9 cellular contexts compared by ENCODE assay signal in the genomic region with DNA sequence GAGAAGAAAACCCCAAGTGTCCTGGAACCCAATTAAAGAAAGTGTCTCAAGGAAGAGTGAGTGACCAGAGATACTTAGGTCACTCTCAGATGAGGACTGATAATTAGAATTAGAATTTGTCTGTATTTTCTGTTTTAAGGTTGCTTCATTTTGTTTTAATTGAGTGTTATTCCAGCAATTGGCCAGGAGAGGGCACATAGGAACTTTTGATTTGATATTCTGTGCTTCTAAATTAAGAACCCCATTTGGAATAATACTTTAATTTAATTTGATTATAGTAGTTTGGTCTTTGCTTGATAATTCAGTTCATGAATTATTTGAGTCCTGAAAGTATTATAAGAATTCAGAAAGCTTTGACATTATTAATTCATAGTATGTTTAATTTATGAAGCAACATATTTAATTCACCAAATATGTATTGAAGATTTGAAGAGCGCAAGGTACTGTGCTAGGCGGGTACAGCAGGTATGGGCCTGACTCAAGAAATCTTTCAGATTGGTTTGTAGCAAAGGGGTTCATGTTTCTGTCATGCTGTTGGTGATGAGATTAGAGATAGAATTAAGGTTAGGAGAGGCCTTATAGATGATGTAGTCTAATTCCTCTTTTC. TPM values are rescaled to one million over a fixed set of nuclear protein-coding genes. Genes with fewer than 3 reads are reported as not detected.
A peak's percentile ranks its signal among the peaks of the same experiment; 100 is the strongest.
DNase-seq lines count a peak whose midpoint lies in the region; ATAC-seq, FAIRE-seq and TF ChIP-seq lines count a peak whose summit lies in the region.
"Had no signal": no experiment of that assay in that cellular context is flagged by ENCODE, and none has a peak within 500 bp of the region (broad histone marks: within the 10 kb centered on the region; RNA-seq: fewer than 3 reads in every experiment).

No MANE protein-coding gene starts in this region.

- WGBS in pancreas, 2 donors = 76 to 83% methylated on average over 2 of the region's 2 CpGs

- peaks cover 8% of the 10 kb centered on the region for H3K36me3 Mint-ChIP-seq in activated naive CD4-positive, alpha-beta T cell treated with anti-CD3 and anti-CD28 coated beads, Interleukin-2, amount 10 ng/mL, durations not matched to agents 7 days and 5 days
- peaks cover 1% of the 10 kb centered on the region for H3K36me3 Mint-ChIP-seq in activated T-cell treated with anti-CD3 and anti-CD28 coated beads, Interleukin-2, amount 50 U/mL, for 4 hours (ENCODE audit: insufficient read depth)

- intact Hi-C loops in dorsolateral prefrontal cortex (cut with DNase I) = loop anchor here (2.0 to 10.0 kb wide), 4 partner anchors 59 to 199 kb away; partner anchors contain the start of gene LARP1 (in 1 of the 2)
- intact Hi-C loops in pancreas (cut with DNase I) = no loop called here

- no peaks in the 10 kb centered on the region for H3K9me2 ChIP-seq in Loucy (replicated peaks; ENCODE audit: low read depth, low read length)

- no peak for ATAC-seq in DND-41 (ENCODE audit: insufficient read depth, low read depth)
- ATAC-seq in pancreas = no peak
- ATAC-seq in activated T-cell treated with anti-CD3 and anti-CD28 coated beads, Interleukin-2, amount 50 U/mL, for 4 hours = no peak

- TF ChIP-seq CTCF in DND-41 (IDR thresholded peaks at IDR 0.05; ENCODE audit: borderline replicate concordance, extremely low read depth, low read length, poor library complexity, severe bottlenecking) (peak; percentile 69), Loucy (conservative IDR thresholded peaks at IDR 0.05; ENCODE audit: low read length) (peak; percentile 54), dorsolateral prefrontal cortex (IDR thresholded peaks at IDR 0.05 in 54 of 56, conservative IDR thresholded peaks at IDR 0.05 in 2 of 56; ENCODE audit: low read depth in 1 of 56, partially characterized antibody in 56 of 56) (peak; percentile 54 to 92 (median 76)), pancreas (IDR thresholded peaks at IDR 0.05) (peak; percentile 22 to 49 (median 32))

- H3K4me3 ChIP-seq in DND-41 (ENCODE audit: low read depth in 1 of 2, low read length in 2 of 2) (no peak overlapping the region), Loucy (ENCODE audit: low read length, poor library complexity, severe bottlenecking) (no peak overlapping the region), dorsolateral prefrontal cortex (no peak overlapping the region), pancreas (no peak overlapping the region)

- no peak overlapping the region for H2AFZ ChIP-seq in DND-41 (ENCODE audit: low read depth, low read length)
- H2AFZ ChIP-seq in Loucy (ENCODE audit: low read length) = no peak overlapping the region

- no peak for DNase-seq in DND-41
- DNase-seq in dorsolateral prefrontal cortex = no peak
- no peak for DNase-seq in pancreas
- no peak for DNase-seq in activated naive CD4-positive, alpha-beta T cell treated with anti-CD3 and anti-CD28 coated beads, Interleukin-2, amount 10 ng/mL, durations not matched to agents 7 days and 5 days
- DNase-seq in cerebellar nuclear complex (lab: John Stamatoyannopoulos, UW) = no peak
- DNase-seq in H4 (ENCODE audit: low spot score) = no peak
- no peak for DNase-seq in activated T-cell treated with anti-CD3 and anti-CD28 coated beads, Interleukin-2, amount 50 U/mL, for 4 hours

- CTCF ChIA-PET in activated naive CD4-positive, alpha-beta T cell treated with anti-CD3 and anti-CD28 coated beads, Interleukin-2, amount 10 ng/mL, durations not matched to agents 7 days and 5 days (lab: Charles Lee) = interaction anchor here (0.9 to 1.6 kb wide), 6 partner anchors 10 to 295 kb away, joined by 3 to 4 read pairs (median 4); no protein-coding TSS in a partner anchor

- H3K27me3 Mint-ChIP-seq in activated naive CD4-positive, alpha-beta T cell treated with anti-CD3 and anti-CD28 coated beads, Interleukin-2, amount 10 ng/mL, durations not matched to agents 7 days and 5 days = no peaks in the 10 kb centered on the region
- no peaks in the 10 kb centered on the region for H3K27me3 Mint-ChIP-seq in activated T-cell treated with anti-CD3 and anti-CD28 coated beads, Interleukin-2, amount 50 U/mL, for 4 hours (ENCODE audit: low read depth)
- H3K27me3 Mint-ChIP-seq: memory B cell had no signal

- H3K27ac Mint-ChIP-seq in activated naive CD4-positive, alpha-beta T cell treated with anti-CD3 and anti-CD28 coated beads, Interleukin-2, amount 10 ng/mL, durations not matched to agents 7 days and 5 days = no peak overlapping the region
- H3K27ac Mint-ChIP-seq: memory B cell had no signal

- H3K4me1 ChIP-seq in DND-41 (ENCODE audit: insufficient read depth, low read length) = peaks cover 25% of the 10 kb centered on the region
- peaks cover 6% of the 10 kb centered on the region for H3K4me1 ChIP-seq in Loucy (ENCODE audit: insufficient read depth, low read length, poor library complexity, severe bottlenecking)
- peaks cover 6 to 16% (median 14%) of the 10 kb centered on the region in 3 donors for H3K4me1 ChIP-seq in pancreas

- H3K27ac ChIP-seq in DND-41 (ENCODE audit: low read length) (no peak overlapping the region), dorsolateral prefrontal cortex (peak overlapping the region in 45 of 59 donors; percentile 0 to 97 (median 86)), pancreas (no peak overlapping the region)

- peak; percentile 69 for FAIRE-seq in pancreas (lab: Jason Lieb, UNC)

- H3K4me2 ChIP-seq in DND-41 (ENCODE audit: insufficient read depth, low read length) (no peak overlapping the region), Loucy (ENCODE audit: low read depth, low read length, poor library complexity, severe bottlenecking) (peak overlapping the region; percentile 50)

- H3K9me3 Mint-ChIP-seq in activated naive CD4-positive, alpha-beta T cell treated with anti-CD3 and anti-CD28 coated beads, Interleukin-2, amount 10 ng/mL, durations not matched to agents 7 days and 5 days = no peaks in the 10 kb centered on the region
- H3K9me3 Mint-ChIP-seq in activated T-cell treated with anti-CD3 and anti-CD28 coated beads, Interleukin-2, amount 50 U/mL, for 4 hours = no peaks in the 10 kb centered on the region
- H3K9me3 Mint-ChIP-seq: memory B cell had no signal

- H3K27me3 ChIP-seq in DND-41 (ENCODE audit: insufficient read depth, low read length, poor library complexity) (no peaks in the 10 kb centered on the region), Loucy (ENCODE audit: insufficient read depth, low read length, poor library complexity, severe bottlenecking) (no peaks in the 10 kb centered on the region), dorsolateral prefrontal cortex (no peaks in the 10 kb centered on the region), pancreas (no peaks in the 10 kb centered on the region)

- H3K79me2 ChIP-seq in DND-41 (ENCODE audit: insufficient read depth, low read length) = peaks cover 91% of the 10 kb centered on the region
- peaks cover 48% of the 10 kb centered on the region for H3K79me2 ChIP-seq in Loucy (ENCODE audit: insufficient read depth, low read length)

- H4K20me1 ChIP-seq in DND-41 (ENCODE audit: insufficient read depth, low read length) (peaks cover 11% of the 10 kb centered on the region), Loucy (ENCODE audit: insufficient read depth, low read length, poor library complexity, severe bottlenecking) (peaks cover 10% of the 10 kb centered on the region)

- H3K9ac ChIP-seq in DND-41 (ENCODE audit: low read depth, low read length) = no peak overlapping the region
- H3K9ac ChIP-seq in Loucy (ENCODE audit: low read depth, low read length, poor library complexity, severe bottlenecking) = no peak overlapping the region

- peaks cover 18% of the 10 kb centered on the region for H3K4me1 Mint-ChIP-seq in activated naive CD4-positive, alpha-beta T cell treated with anti-CD3 and anti-CD28 coated beads, Interleukin-2, amount 10 ng/mL, durations not matched to agents 7 days and 5 days
- peaks cover 44% of the 10 kb centered on the region for H3K4me1 Mint-ChIP-seq in activated T-cell treated with anti-CD3 and anti-CD28 coated beads, Interleukin-2, amount 50 U/mL, for 4 hours (ENCODE audit: low read depth)

- no peak overlapping the region for H3K4me3 Mint-ChIP-seq in activated naive CD4-positive, alpha-beta T cell treated with anti-CD3 and anti-CD28 coated beads, Interleukin-2, amount 10 ng/mL, durations not matched to agents 7 days and 5 days
- H3K4me3 Mint-ChIP-seq in activated T-cell treated with anti-CD3 and anti-CD28 coated beads, Interleukin-2, amount 50 U/mL, for 4 hours = no peak overlapping the region
- H3K4me3 Mint-ChIP-seq: memory B cell had no signal

- H3K36me3 ChIP-seq in DND-41 (ENCODE audit: insufficient read depth, low read length) = peaks cover 6% of the 10 kb centered on the region; the same call in 1 of the 2 replicates
- H3K36me3 ChIP-seq in Loucy (ENCODE audit: insufficient read depth, low read length) = no peaks in the 10 kb centered on the region
- H3K36me3 ChIP-seq in pancreas = no peaks in the 10 kb centered on the region

- H3K9me3 ChIP-seq in DND-41 (ENCODE audit: insufficient read depth, low read length, severe bottlenecking) (no peaks in the 10 kb centered on the region), Loucy (ENCODE audit: insufficient read depth, low read depth, low read length) (no peaks in the 10 kb centered on the region), pancreas (no peaks in the 10 kb centered on the region)

- H3F3A ChIP-seq in Loucy (ENCODE audit: low read depth) = no peaks in the 10 kb centered on the region

RNA-seq across cellular contexts. Expression of gene MRPL22, which starts 4.9 kb away (rescaled TPM):
- total RNA-seq in dorsolateral prefrontal cortex (10 to 100 TPM; 21.8 to 47.2 (median 35.2) TPM), pancreas (10 to 100 TPM; 11.3 to 29.0 (median 21.6) TPM)
- 10 to 100 TPM; 22.8 to 27.8 TPM for polyA plus RNA-seq in pancreas
- total RNA-seq in H4 (2014; rRNA removed; shearing (Covaris generic)) = 25.8 and 28.2 TPM in 2 replicates
- 10 to 100 TPM; 85.9 to 96.4 (median 96.0) TPM for total RNA-seq in activated T-cell treated with anti-CD3 and anti-CD28 coated beads, Interleukin-2, amount 50 U/mL, for 4 hours

RNA-seq across cellular contexts. Expression of gene GEMIN5, which starts 7.8 kb away (rescaled TPM):
- total RNA-seq in dorsolateral prefrontal cortex (10 to 100 TPM; 11.2 to 25.6 (median 17.6) TPM), pancreas (1 to 10 TPM; 4.7 to 7.3 (median 6.6) TPM)
- 1 to 10 TPM; 1.7 to 3.1 TPM for polyA plus RNA-seq in pancreas
- total RNA-seq in H4 (2014; rRNA removed; shearing (Covaris generic)) = 9.7 and 12.6 TPM in 2 replicates
- 10 to 100 TPM; 31.7 to 43.3 (median 40.3) TPM for total RNA-seq in activated T-cell treated with anti-CD3 and anti-CD28 coated beads, Interleukin-2, amount 50 U/mL, for 4 hours

Comparison
In these comparisons a context has a peak if more than half of its experiments do, and no peak if none do; other contexts are left out.
1. H3K27ac ChIP-seq: peak in dorsolateral prefrontal cortex (45 of 59); none in DND-41 (single experiment) and pancreas (0 of 4).
2. intact Hi-C loops: an anchor here in dorsolateral prefrontal cortex (2.0 to 10.0 kb wide); none called in pancreas.
3. Peak in every context shown above with its lines, with median percentiles within 50 percentile points of each other: CTCF ChIP-seq.